Comparison of ENCODE assay signal across 24 cellular contexts in genomic region chr5:56658972-56659371, GRCh38.
DNase-seq lines count a peak whose midpoint lies in the region; ATAC-seq, FAIRE-seq and TF ChIP-seq lines count a peak whose summit lies in the region.
"Had no signal": no experiment of that assay in that cellular context is flagged by ENCODE, and none has a peak within 500 bp of the region (broad histone marks: within the 10 kb centered on the region; RNA-seq: fewer than 3 reads in every experiment).

No MANE protein-coding gene starts in this region.

- no peak for TF ChIP-seq CTCF in HCT116 (IDR thresholded peaks at IDR 0.05 in 2 of 3, conservative IDR thresholded peaks at IDR 0.05 in 1 of 3; ENCODE audit: borderline replicate concordance in 1 of 3, insufficient read depth in 1 of 3, low read depth in 2 of 3, low read length in 2 of 3)
- no peak for TF ChIP-seq CTCF in PC-3 (conservative IDR thresholded peaks at IDR 0.05; ENCODE audit: low read depth, low read length)
- TF ChIP-seq CTCF in bronchial epithelial cell (IDR thresholded peaks at IDR 0.05; ENCODE audit: insufficient read depth, low read length, severe bottlenecking): no peak
- no peak for TF ChIP-seq CTCF in pancreas (IDR thresholded peaks at IDR 0.05)
- no peak for TF ChIP-seq CTCF in stomach (IDR thresholded peaks at IDR 0.05)

- H3K9me3 ChIP-seq in HCT116 (ENCODE audit: control insufficient read depth in 1 of 2, insufficient read depth in 1 of 2, low read depth in 1 of 2, low read length in 2 of 2): no peaks in the 10 kb centered on the region
- no peaks in the 10 kb centered on the region for H3K9me3 ChIP-seq in PC-3 (ENCODE audit: low read length)
- no peaks in the 10 kb centered on the region for H3K9me3 ChIP-seq in pancreas
- H3K9me3 ChIP-seq in stomach: no peaks in the 10 kb centered on the region
- H3K9me3 ChIP-seq: Peyer's patch, right atrium auricular region, transverse colon had no signal

- RAD21 ChIA-PET in HCT116 (lab: Charles Lee; ENCODE audit: low non-redundant PET in 1 of 2, low total read pairs in 2 of 2, uncharacterized antibody in 2 of 2, unreplicated experiment in 2 of 2): no interaction called here

- H3K4me3 Mint-ChIP-seq in activated T-helper 2 cell treated with anti-CD3 and anti-CD28 coated beads, Interferon-gamma antibody, Interleukin-2, Interleukin-4, amounts not matched to agents 10 μg/mL and 5 μg/mL and 100 μg/mL, durations not matched to agents 14 hours and 24 hours and 36 hours (ENCODE audit: low read depth): no peak overlapping the region
- H3K4me3 Mint-ChIP-seq: activated naive CD8-positive, alpha-beta T cell treated with anti-CD3 and anti-CD28 coated beads, Interleukin-2, amount 10 ng/mL, durations not matched to agents 7 days and 5 days; CD8-positive, alpha-beta T cell; naive thymus-derived CD4-positive, alpha-beta T cell; stimulated activated naive CD8-positive, alpha-beta T cell treated with anti-CD3 and anti-CD28 coated beads, Interleukin-15, amount 100 ng/mL, for 72 hours had no signal

- H4K20me1 ChIP-seq in HCT116 (ENCODE audit: insufficient read depth): no peaks in the 10 kb centered on the region
- H4K20me1 ChIP-seq in PC-3 (ENCODE audit: low read length): no peaks in the 10 kb centered on the region

- no peak overlapping the region for H3K9ac ChIP-seq in HCT116 (ENCODE audit: low read length)
- H3K9ac ChIP-seq in PC-3 (ENCODE audit: low read length): peak overlapping the region; percentile 59

- peak overlapping the region; percentile 14 for H3K4me2 ChIP-seq in HCT116 (ENCODE audit: low read length)
- peak overlapping the region; percentile 73 for H3K4me2 ChIP-seq in PC-3 (ENCODE audit: low read length)

- TF ChIP-seq EP300 in stomach (IDR thresholded peaks at IDR 0.05): no peak

- WGBS in pancreas, 2 donors: 53 to 73% methylated on average over 1 of the region's 1 CpG
- WGBS in stomach, 5 donors: 59 to 74% (median 70%) methylated on average over 1 of the region's 1 CpG

- H3K36me3 ChIP-seq in HCT116 (ENCODE audit: control insufficient read depth in 1 of 2, insufficient read depth in 2 of 2, low read length in 2 of 2) (no peaks in the 10 kb centered on the region), PC-3 (ENCODE audit: low read depth, low read length) (no peaks in the 10 kb centered on the region), bronchial epithelial cell (ENCODE audit: control insufficient read depth, insufficient read depth, low read length) (no peaks in the 10 kb centered on the region), pancreas (no peaks in the 10 kb centered on the region), stomach (no peaks in the 10 kb centered on the region)
- H3K36me3 ChIP-seq: Peyer's patch, right atrium auricular region, transverse colon had no signal

- H3K4me1 ChIP-seq in HCT116 (ENCODE audit: control insufficient read depth in 1 of 2, insufficient read depth in 2 of 2, low read length in 2 of 2): peaks cover 0 to 26% of the 10 kb centered on the region in 2 experiments; a peak in 2 of 4 replicates
- peaks cover 39% of the 10 kb centered on the region for H3K4me1 ChIP-seq in PC-3 (ENCODE audit: insufficient read depth, low read length)
- H3K4me1 ChIP-seq in pancreas: no peaks in the 10 kb centered on the region
- no peaks in the 10 kb centered on the region for H3K4me1 ChIP-seq in stomach
- H3K4me1 ChIP-seq: Peyer's patch, right atrium auricular region, transverse colon had no signal

- no peaks in the 10 kb centered on the region for H3K36me3 Mint-ChIP-seq in activated T-helper 2 cell treated with anti-CD3 and anti-CD28 coated beads, Interferon-gamma antibody, Interleukin-2, Interleukin-4, amounts not matched to agents 10 μg/mL and 5 μg/mL and 100 μg/mL, durations not matched to agents 14 hours and 24 hours and 36 hours (ENCODE audit: low read depth)
- H3K36me3 Mint-ChIP-seq: activated naive CD8-positive, alpha-beta T cell treated with anti-CD3 and anti-CD28 coated beads, Interleukin-2, amount 10 ng/mL, durations not matched to agents 7 days and 5 days; CD8-positive, alpha-beta T cell had no signal

- no peak for DNase-seq in HCT116 (ENCODE audit: low read depth, low spot score)
- peak; percentile 40 for DNase-seq in PC-3
- peak; percentile 40 for DNase-seq in bronchial epithelial cell (ENCODE audit: low read depth)
- DNase-seq in pancreas: no peak
- no peak for DNase-seq in activated T-helper 2 cell treated with anti-CD3 and anti-CD28 coated beads, Interferon-gamma antibody, Interleukin-2, Interleukin-4, amounts not matched to agents 10 μg/mL and 5 μg/mL and 100 μg/mL, durations not matched to agents 14 hours and 24 hours and 36 hours (ENCODE audit: low spot score)
- no peak for DNase-seq in activated CD8-positive, alpha-beta memory T cell treated with anti-CD3 and anti-CD28 coated beads, Interleukin-2, amount 50 U/mL, for 48 hours
- DNase-seq in NCI-H1417 (lab: John Stamatoyannopoulos, UW): no peak
- no peak for DNase-seq in stomach
- DNase-seq: activated CD4-positive, alpha-beta T cell treated with anti-CD3 and anti-CD28 coated beads, Interleukin-2, amount 50 U/mL, for 1 hour; activated naive CD8-positive, alpha-beta T cell treated with anti-CD3 and anti-CD28 coated beads, Interleukin-2, amount 10 ng/mL, durations not matched to agents 7 days and 5 days; CD8-positive, alpha-beta T cell; DMS53; effector memory CD4-positive, alpha-beta T cell; GF-D8; naive thymus-derived CD4-positive, alpha-beta T cell; NCI-H1092 treated with DMSO at 0.1 percent for 48 hours; NCI-H2081; Peyer's patch; stimulated activated CD4-positive, alpha-beta T cell treated with anti-CD3 and anti-CD28 coated beads, Interleukin-12 subunit alpha, Interleukin-12 subunit beta, amount 100 ng/mL, for 4 hours; stimulated activated CD4-positive, alpha-beta T cell treated with anti-CD3 and anti-CD28 coated beads, Interleukin-4, amount 100 ng/mL, for 4 hours; stimulated activated naive CD8-positive, alpha-beta T cell treated with anti-CD3 and anti-CD28 coated beads, Interleukin-15, amount 100 ng/mL, for 72 hours; transverse colon had no signal

- H3K4me3 ChIP-seq in HCT116 (replicated peaks in 1 of 2; ENCODE audit: low read depth in 1 of 2, low read length in 2 of 2): no peak overlapping the region
- H3K4me3 ChIP-seq in PC-3 (ENCODE audit: low read length): no peak overlapping the region; the same call in 1 of the 2 replicates
- no peak overlapping the region for H3K4me3 ChIP-seq in bronchial epithelial cell (ENCODE audit: low read depth, low read length)
- H3K4me3 ChIP-seq in pancreas: no peak overlapping the region
- H3K4me3 ChIP-seq in stomach: no peak overlapping the region
- H3K4me3 ChIP-seq: Peyer's patch, right atrium auricular region, SK-N-MC, transverse colon had no signal

- POLR2A ChIA-PET in HCT116 (lab: Charles Lee) (no interaction called here), PC-3 (lab: Charles Lee; ENCODE audit: unreplicated experiment) (interaction anchor here (0.7 kb wide), 1 partner anchor 10 kb away, joined by 4 read pairs; no protein-coding TSS in a partner anchor)

- ATAC-seq in HCT116: no peak
- ATAC-seq in PC-3: peak; percentile 45
- peak in 3 of 4 donors; percentile 51 to 82 (median 76) for ATAC-seq in pancreas
- ATAC-seq: CD8-positive, alpha-beta T cell; naive thymus-derived CD4-positive, alpha-beta T cell; stimulated activated naive CD8-positive, alpha-beta T cell treated with anti-CD3 and anti-CD28 coated beads, Interleukin-15, amount 100 ng/mL, for 72 hours had no signal

- H3K79me2 ChIP-seq in HCT116 (ENCODE audit: insufficient read depth, low read length) (no peaks in the 10 kb centered on the region), PC-3 (ENCODE audit: low read length) (no peaks in the 10 kb centered on the region)

- no peak overlapping the region for H3K27ac Mint-ChIP-seq in activated T-helper 2 cell treated with anti-CD3 and anti-CD28 coated beads, Interferon-gamma antibody, Interleukin-2, Interleukin-4, amounts not matched to agents 10 μg/mL and 5 μg/mL and 100 μg/mL, durations not matched to agents 14 hours and 24 hours and 36 hours
- H3K27ac Mint-ChIP-seq: activated naive CD8-positive, alpha-beta T cell treated with anti-CD3 and anti-CD28 coated beads, Interleukin-2, amount 10 ng/mL, durations not matched to agents 7 days and 5 days; CD8-positive, alpha-beta T cell; naive thymus-derived CD4-positive, alpha-beta T cell; stimulated activated naive CD8-positive, alpha-beta T cell treated with anti-CD3 and anti-CD28 coated beads, Interleukin-15, amount 100 ng/mL, for 72 hours had no signal

- no peaks in the 10 kb centered on the region for H3K9me3 Mint-ChIP-seq in activated T-helper 2 cell treated with anti-CD3 and anti-CD28 coated beads, Interferon-gamma antibody, Interleukin-2, Interleukin-4, amounts not matched to agents 10 μg/mL and 5 μg/mL and 100 μg/mL, durations not matched to agents 14 hours and 24 hours and 36 hours
- H3K9me3 Mint-ChIP-seq: activated naive CD8-positive, alpha-beta T cell treated with anti-CD3 and anti-CD28 coated beads, Interleukin-2, amount 10 ng/mL, durations not matched to agents 7 days and 5 days; CD8-positive, alpha-beta T cell; stimulated activated naive CD8-positive, alpha-beta T cell treated with anti-CD3 and anti-CD28 coated beads, Interleukin-15, amount 100 ng/mL, for 72 hours had no signal

- H3K9me2 ChIP-seq in HCT116 (ENCODE audit: insufficient read depth) (no peaks in the 10 kb centered on the region), PC-3 (replicated peaks; ENCODE audit: low read length) (no peaks in the 10 kb centered on the region)

- TF ChIP-seq POLR2A in HCT116 (IDR thresholded peaks at IDR 0.05; ENCODE audit: borderline replicate concordance, extremely low read depth, insufficient read depth, insufficient read length) (no peak), stomach (IDR thresholded peaks at IDR 0.05) (no peak)

- H3K27ac ChIP-seq in HCT116 (ENCODE audit: low read depth, low read length) (no peak overlapping the region), PC-3 (ENCODE audit: low read length) (peak overlapping the region; percentile 91), pancreas (peak overlapping the region in 2 of 4 donors; percentile 53 to 67), stomach (no peak overlapping the region)
- H3K27ac ChIP-seq: Peyer's patch, right atrium auricular region, SK-N-MC, transverse colon had no signal

- no peak overlapping the region for H2AFZ ChIP-seq in HCT116 (ENCODE audit: low read depth, low read length, poor library complexity, severe bottlenecking)
- peak overlapping the region; percentile 34; the same call in 1 of the 2 replicates for H2AFZ ChIP-seq in PC-3 (ENCODE audit: low read length)

- FAIRE-seq in bronchial epithelial cell (lab: Jason Lieb, UNC) (no peak), pancreas (lab: Jason Lieb, UNC) (no peak)

- H3K27me3 ChIP-seq in HCT116 (ENCODE audit: insufficient read depth, low read length) (peaks cover 10% of the 10 kb centered on the region; the same call in 1 of the 2 replicates), PC-3 (ENCODE audit: low read length) (no peaks in the 10 kb centered on the region), bronchial epithelial cell (ENCODE audit: control insufficient read depth, insufficient read depth, low read length) (no peaks in the 10 kb centered on the region), pancreas (no peaks in the 10 kb centered on the region), stomach (no peaks in the 10 kb centered on the region)
- H3K27me3 ChIP-seq: Peyer's patch, right atrium auricular region, transverse colon had no signal

- no peak for TF ChIP-seq RAD21 in HCT116 (IDR thresholded peaks at IDR 0.05; ENCODE audit: low read depth)

- peaks cover 19% of the 10 kb centered on the region for H3K4me1 Mint-ChIP-seq in activated T-helper 2 cell treated with anti-CD3 and anti-CD28 coated beads, Interferon-gamma antibody, Interleukin-2, Interleukin-4, amounts not matched to agents 10 μg/mL and 5 μg/mL and 100 μg/mL, durations not matched to agents 14 hours and 24 hours and 36 hours (ENCODE audit: low read depth)

- CTCF ChIA-PET in HCT116 (lab: Charles Lee) (no interaction called here), PC-3 (lab: Charles Lee) (no interaction called here)

- BruUV-seq in HCT116 (replicated peaks; lab: Mats Ljungman, UMichigan) (no TSS peak), PC-3 (replicated peaks; lab: Mats Ljungman, UMichigan) (no TSS peak)

- intact Hi-C loops in HCT116 (cut with micrococcal nuclease): no loop called here
- intact Hi-C loops in PC-3 (cut with micrococcal nuclease): no loop called here
- intact Hi-C loops in pancreas (cut with DNase I): no loop called here
- intact Hi-C loops in activated T-helper 2 cell treated with anti-CD3 and anti-CD28 coated beads, Interferon-gamma antibody, Interleukin-2, Interleukin-4, amounts not matched to agents 10 μg/mL and 5 μg/mL and 100 μg/mL, durations not matched to agents 14 hours and 24 hours and 36 hours (cut with micrococcal nuclease): loop anchor here (2.0 to 5.0 kb wide), 2 partner anchors 47 to 78 kb away; no protein-coding TSS in a partner anchor
- intact Hi-C loops in stomach (cut with DNase I; ENCODE audit: low total_unique reads): no loop called here

- no peaks in the 10 kb centered on the region for H3F3A ChIP-seq in PC-3 (ENCODE audit: low read length, unreplicated experiment)

- H3K27me3 Mint-ChIP-seq in activated T-helper 2 cell treated with anti-CD3 and anti-CD28 coated beads, Interferon-gamma antibody, Interleukin-2, Interleukin-4, amounts not matched to agents 10 μg/mL and 5 μg/mL and 100 μg/mL, durations not matched to agents 14 hours and 24 hours and 36 hours (ENCODE audit: low read depth): peaks cover 25% of the 10 kb centered on the region
- H3K27me3 Mint-ChIP-seq: stimulated activated naive CD8-positive, alpha-beta T cell treated with anti-CD3 and anti-CD28 coated beads, Interleukin-15, amount 100 ng/mL, for 72 hours had no signal

Comparison
In these comparisons a context has a peak if more than half of its experiments do, and no peak if none do; other contexts are left out.
1. DNase-seq: peak in PC-3 (single experiment) and bronchial epithelial cell (single experiment); none in HCT116 (single experiment), pancreas (0 of 6), activated T-helper 2 cell treated with anti-CD3 and anti-CD28 coated beads, Interferon-gamma antibody, Interleukin-2, Interleukin-4, amounts not matched to agents 10 μg/mL and 5 μg/mL and 100 μg/mL, durations not matched to agents 14 hours and 24 hours and 36 hours (single experiment), activated CD8-positive, alpha-beta memory T cell treated with anti-CD3 and anti-CD28 coated beads, Interleukin-2, amount 50 U/mL, for 48 hours (single experiment), NCI-H1417 (0 of 3) and stomach (single experiment).